7 cellular contexts compared by ENCODE assay signal in genomic region chr1:52055854-52056109, GRCh38. TPM values are rescaled to one million over a fixed set of nuclear protein-coding genes. Genes with fewer than 3 reads are reported as not detected.
A peak's percentile ranks its signal among the peaks of the same experiment; 100 is the strongest.
DNase-seq lines count a peak whose midpoint lies in the region; ATAC-seq and FAIRE-seq lines count a peak whose summit lies in the region.

No MANE protein-coding gene starts in this region.

- H3K9me3 Mint-ChIP-seq in activated naive CD4-positive, alpha-beta T cell treated with anti-CD3 and anti-CD28 coated beads, Interleukin-2, amount 50 U/mL, for 72 hours = no peaks in the 10 kb centered on the region
- H3K9me3 Mint-ChIP-seq in immature natural killer cell = no peaks in the 10 kb centered on the region

- no peak for ATAC-seq in activated naive CD4-positive, alpha-beta T cell treated with anti-CD3 and anti-CD28 coated beads, Interleukin-2, amount 50 U/mL, for 72 hours

- H3K27me3 Mint-ChIP-seq in immature natural killer cell (ENCODE audit: low read depth in 3 of 3) = peaks cover 8 to 24% (median 8%) of the 10 kb centered on the region in 3 donors

- H3K4me1 ChIP-seq in HUES48 (ENCODE audit: control insufficient read depth, insufficient read depth, low read length) = peaks cover 15% of the 10 kb centered on the region
- peaks cover 20% of the 10 kb centered on the region for H3K4me1 ChIP-seq in stomach smooth muscle (ENCODE audit: control insufficient read depth, insufficient read depth, low read length)

- peak overlapping the region; percentile 82 for H3K9ac ChIP-seq in HUES48 (ENCODE audit: low read depth, low read length)
- peak overlapping the region; percentile 81 to 94 for H3K9ac ChIP-seq in stomach smooth muscle (ENCODE audit: low read length in 2 of 2)

- H3K27ac ChIP-seq in HUES48 (ENCODE audit: low read depth, low read length) (peak overlapping the region; percentile 99), stomach smooth muscle (ENCODE audit: low read length) (peak overlapping the region; percentile 83)

- H3K9me3 ChIP-seq in HUES48 (ENCODE audit: control insufficient read depth, insufficient read depth, low read length) (no peaks in the 10 kb centered on the region), stomach smooth muscle (ENCODE audit: control insufficient read depth in 2 of 2, low read length in 2 of 2) (no peaks in the 10 kb centered on the region)

- no peak for FAIRE-seq in HTR-8/SVneo (lab: Jason Lieb, UNC)

- DNase-seq in activated naive CD4-positive, alpha-beta T cell treated with anti-CD3 and anti-CD28 coated beads, Interleukin-2, amount 50 U/mL, for 72 hours (ENCODE audit: low spot score in 2 of 2) = no peak
- DNase-seq in immature natural killer cell = no peak
- DNase-seq in HTR-8/SVneo (ENCODE audit: insufficient read length, low spot score) = no peak
- no peak for DNase-seq in cerebellum (ENCODE audit: low spot score)
- no peak for DNase-seq in cerebellar cortex (ENCODE audit: low spot score)

- peak overlapping the region; percentile 94 to 96 for H3K27ac Mint-ChIP-seq in activated naive CD4-positive, alpha-beta T cell treated with anti-CD3 and anti-CD28 coated beads, Interleukin-2, amount 50 U/mL, for 72 hours
- H3K27ac Mint-ChIP-seq in immature natural killer cell = peak overlapping the region; percentile 87 to 99 (median 94)

- no peaks in the 10 kb centered on the region for H3K27me3 ChIP-seq in HUES48 (ENCODE audit: control insufficient read depth, insufficient read depth, low read length)
- H3K27me3 ChIP-seq in stomach smooth muscle (ENCODE audit: control insufficient read depth in 1 of 2, insufficient read depth in 2 of 2, low read length in 2 of 2) = no peaks in the 10 kb centered on the region

- peaks cover 47 to 75% of the 10 kb centered on the region in 2 donors for H3K4me1 Mint-ChIP-seq in immature natural killer cell

- H3K36me3 Mint-ChIP-seq in activated naive CD4-positive, alpha-beta T cell treated with anti-CD3 and anti-CD28 coated beads, Interleukin-2, amount 50 U/mL, for 72 hours = peaks cover 43 to 51% of the 10 kb centered on the region in 2 donors
- H3K36me3 Mint-ChIP-seq in immature natural killer cell = peaks cover 4 to 8% (median 7%) of the 10 kb centered on the region in 3 donors

- H3K4me3 Mint-ChIP-seq in immature natural killer cell = peak overlapping the region; percentile 92 to 99 (median 95)

- peaks cover 44% of the 10 kb centered on the region for H3K36me3 ChIP-seq in HUES48 (ENCODE audit: control insufficient read depth, insufficient read depth, low read length)
- H3K36me3 ChIP-seq in stomach smooth muscle (ENCODE audit: control insufficient read depth in 2 of 2, insufficient read depth in 2 of 2, low read length in 2 of 2) = peaks cover 6 to 7% of the 10 kb centered on the region in 2 donors

- H3K4me3 ChIP-seq in HUES48 (ENCODE audit: low read depth, low read length) (peak overlapping the region; percentile 98), stomach smooth muscle (ENCODE audit: low read length in 2 of 2) (peak overlapping the region; percentile 85 to 97)

RNA-seq across cellular contexts. Expression of gene BTF3L4, which starts 0.3 kb away (rescaled TPM):
- total RNA-seq in activated naive CD4-positive, alpha-beta T cell treated with anti-CD3 and anti-CD28 coated beads, Interleukin-2, amount 50 U/mL, for 72 hours = 10 to 100 TPM; 28.8 to 29.9 TPM
- 10 to 100 TPM; 52.6 to 70.0 (median 58.7) TPM for polyA plus RNA-seq in immature natural killer cell
- total RNA-seq in cerebellum = 90.6 TPM

RNA-seq across cellular contexts. Expression of gene TXNDC12, which starts 0.8 kb away (rescaled TPM):
- 10 to 100 TPM; 42.8 to 45.0 TPM for total RNA-seq in activated naive CD4-positive, alpha-beta T cell treated with anti-CD3 and anti-CD28 coated beads, Interleukin-2, amount 50 U/mL, for 72 hours
- polyA plus RNA-seq in immature natural killer cell = 100 to 1,000 TPM in 1 of 3 donors, 10 to 100 TPM in 2; 75.1 to 108 (median 78.1) TPM
- total RNA-seq in cerebellum = 18.6 TPM

RNA-seq across cellular contexts. Expression of gene KTI12, which starts 22.2 kb away (rescaled TPM):
- total RNA-seq in activated naive CD4-positive, alpha-beta T cell treated with anti-CD3 and anti-CD28 coated beads, Interleukin-2, amount 50 U/mL, for 72 hours = 10 to 100 TPM; 12.2 to 12.3 TPM
- polyA plus RNA-seq in immature natural killer cell = 10 to 100 TPM; 28.8 to 31.8 (median 29.1) TPM
- 5.6 TPM for total RNA-seq in cerebellum
